ENCODE assay signal across 25 cellular contexts in the genomic region with DNA sequence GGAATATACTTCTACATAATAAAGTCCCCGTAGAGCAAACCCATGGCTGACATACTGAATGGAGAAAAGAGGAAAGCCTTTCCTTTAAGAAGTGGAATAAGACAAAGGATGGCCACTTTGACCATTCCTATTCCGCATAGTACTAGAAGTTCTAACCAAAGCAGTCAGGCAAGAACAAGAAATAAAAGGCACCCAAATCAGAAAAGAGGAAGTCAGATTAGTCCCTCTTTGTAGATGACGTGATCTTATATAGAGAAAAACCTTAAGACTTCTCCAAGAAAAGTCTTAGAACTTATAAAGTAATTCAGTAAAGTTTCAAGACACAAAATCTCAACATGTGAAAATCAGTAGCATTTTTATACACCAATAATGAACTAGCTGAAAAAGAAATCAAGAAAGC.
A peak's percentile ranks its signal among the peaks of the same experiment; 100 is the strongest.
DNase-seq lines count a peak whose midpoint lies in the region; ATAC-seq, FAIRE-seq and TF ChIP-seq lines count a peak whose summit lies in the region.
"Had no signal": no experiment of that assay in that cellular context is flagged by ENCODE, and none has a peak within 500 bp of the region (broad histone marks: within the 10 kb centered on the region; RNA-seq: fewer than 3 reads in every experiment).

No MANE protein-coding gene starts in this region.

- FAIRE-seq in endometrium (lab: Jason Lieb, UNC), result peak; percentile 29
- FAIRE-seq: G401.6, HTR-8/SVneo, RCC 7860 had no signal

- DNase-seq in OCI-M1 (lab: John Stamatoyannopoulos, UW), result peak; percentile 32
- no peak for DNase-seq in activated CD4-positive, alpha-beta T cell treated with anti-CD3 and anti-CD28 coated beads, Interleukin-2, amount 50 U/mL, for 48 hours
- DNase-seq in dorsolateral prefrontal cortex, result no peak
- DNase-seq: C1 segment of cervical spinal cord; Caco-2; CD4-positive, alpha-beta memory T cell; GM23248; H7; KG1; MM.1S; NCI-H1105 treated with DMSO at 0.1 percent for 48 hours; NCI-H2029; NCI-H446 treated with DMSO at 0.1 percent for 48 hours; NCI-H526; NCI-H82; NK-92 treated with Interleukin-12 subunit alpha and Interleukin-12 subunit beta, amount 100 ng/mL, for 24 hours; SK-N-SH; T-helper 17 cell had no signal

- TF ChIP-seq CTCF in dorsolateral prefrontal cortex (IDR thresholded peaks at IDR 0.05 in 54 of 56, conservative IDR thresholded peaks at IDR 0.05 in 2 of 56; ENCODE audit: low read depth in 1 of 56, partially characterized antibody in 56 of 56), result no peak

- H3K27me3 ChIP-seq in dorsolateral prefrontal cortex, result no peaks in the 10 kb centered on the region

- ATAC-seq in GM18505 (IDR thresholded peaks at IDR 0.05; ENCODE audit: unreplicated experiment), result peak; percentile 61
- peak; percentile 58 for ATAC-seq in GM19351 (IDR thresholded peaks at IDR 0.05; ENCODE audit: unreplicated experiment)
- ATAC-seq in HG03565 (IDR thresholded peaks at IDR 0.05; ENCODE audit: unreplicated experiment), result no peak
- ATAC-seq: T-helper 17 cell had no signal

- TF ChIP-seq POLR2A in GM18505 (IDR thresholded peaks at IDR 0.05; ENCODE audit: borderline replicate concordance, extremely low read depth, insufficient read depth, insufficient read length), result no peak

- H3K4me3 ChIP-seq in dorsolateral prefrontal cortex, result no peak overlapping the region
- H3K4me3 ChIP-seq: GM23248 had no signal

- intact Hi-C loops in dorsolateral prefrontal cortex (cut with DNase I), result no loop called here

- H3K27ac ChIP-seq in dorsolateral prefrontal cortex, result no peak overlapping the region
- H3K27ac ChIP-seq: GM23248 had no signal
